Comparison of ENCODE assay signal across 16 cellular contexts in the genomic region with DNA sequence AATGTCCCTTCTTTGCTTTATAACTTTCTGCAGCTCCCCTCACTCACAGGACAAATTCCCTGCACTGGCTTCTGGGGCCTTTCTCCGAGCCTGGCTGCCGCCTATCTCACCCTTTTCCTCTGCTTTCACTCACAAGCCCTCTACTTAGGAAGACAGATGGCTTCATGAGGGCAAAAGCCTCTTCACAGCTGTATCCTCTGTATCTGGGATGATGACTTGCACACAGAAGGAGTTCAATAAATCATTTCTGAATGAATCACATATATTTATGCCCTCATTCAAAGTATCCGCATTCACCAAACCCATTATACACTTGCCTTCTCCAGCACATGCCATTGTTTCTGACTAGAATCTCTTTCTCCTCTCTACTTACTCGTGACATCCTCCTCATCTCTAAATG.
"Had no signal": no experiment of that assay in that cellular context is flagged by ENCODE, and none has a peak within 500 bp of the region (broad histone marks: within the 10 kb centered on the region; RNA-seq: fewer than 3 reads in every experiment).

No MANE protein-coding gene starts in this region.

- ATAC-seq: left cardiac atrium, psoas muscle, upper lobe of right lung had no signal

- H3K9me3 ChIP-seq: psoas muscle, sigmoid colon, suprapubic skin, upper lobe of right lung had no signal

- H3K27ac ChIP-seq: brain microvascular endothelial cell, psoas muscle, sigmoid colon, SK-N-MC, suprapubic skin, upper lobe of right lung had no signal

- H3K27ac Mint-ChIP-seq: activated naive CD4-positive, alpha-beta T cell treated with anti-CD3 and anti-CD28 coated beads, Interleukin-2, amount 50 U/mL, for 24 hours; memory B cell had no signal

- H3K9me3 Mint-ChIP-seq: activated naive CD4-positive, alpha-beta T cell treated with anti-CD3 and anti-CD28 coated beads, Interleukin-2, amount 50 U/mL, for 24 hours; memory B cell had no signal

- DNase-seq: activated CD4-positive, alpha-beta T cell treated with anti-CD3 and anti-CD28 coated beads, Interleukin-2, amount 50 U/mL, for 1 hour; activated CD4-positive, CD25-positive, alpha-beta regulatory T cell; brain microvascular endothelial cell; erythroblast; left cardiac atrium; psoas muscle; sigmoid colon; stimulated activated CD4-positive, alpha-beta T cell treated with anti-CD3 and anti-CD28 coated beads, Interleukin-12 subunit alpha, Interleukin-12 subunit beta, amount 100 ng/mL, for 4 hours; stimulated activated naive CD4-positive, alpha-beta T cell treated with Interleukin-2 at 50 U/mL for 16 hours; T-helper 1 cell; upper lobe of right lung had no signal

- H3K4me3 ChIP-seq: psoas muscle, sigmoid colon, SK-N-MC, suprapubic skin, upper lobe of right lung had no signal

- H3K4me3 Mint-ChIP-seq: activated naive CD4-positive, alpha-beta T cell treated with anti-CD3 and anti-CD28 coated beads, Interleukin-2, amount 50 U/mL, for 24 hours; memory B cell had no signal

- H3K36me3 ChIP-seq: brain microvascular endothelial cell had no signal

- H3K27me3 Mint-ChIP-seq: activated naive CD4-positive, alpha-beta T cell treated with anti-CD3 and anti-CD28 coated beads, Interleukin-2, amount 50 U/mL, for 24 hours; memory B cell had no signal

- H3K27me3 ChIP-seq: brain microvascular endothelial cell, sigmoid colon, suprapubic skin, upper lobe of right lung had no signal

- H3K4me1 ChIP-seq: psoas muscle, sigmoid colon, suprapubic skin, upper lobe of right lung had no signal

- FAIRE-seq: TTC549 had no signal
